In the genomic region with DNA sequence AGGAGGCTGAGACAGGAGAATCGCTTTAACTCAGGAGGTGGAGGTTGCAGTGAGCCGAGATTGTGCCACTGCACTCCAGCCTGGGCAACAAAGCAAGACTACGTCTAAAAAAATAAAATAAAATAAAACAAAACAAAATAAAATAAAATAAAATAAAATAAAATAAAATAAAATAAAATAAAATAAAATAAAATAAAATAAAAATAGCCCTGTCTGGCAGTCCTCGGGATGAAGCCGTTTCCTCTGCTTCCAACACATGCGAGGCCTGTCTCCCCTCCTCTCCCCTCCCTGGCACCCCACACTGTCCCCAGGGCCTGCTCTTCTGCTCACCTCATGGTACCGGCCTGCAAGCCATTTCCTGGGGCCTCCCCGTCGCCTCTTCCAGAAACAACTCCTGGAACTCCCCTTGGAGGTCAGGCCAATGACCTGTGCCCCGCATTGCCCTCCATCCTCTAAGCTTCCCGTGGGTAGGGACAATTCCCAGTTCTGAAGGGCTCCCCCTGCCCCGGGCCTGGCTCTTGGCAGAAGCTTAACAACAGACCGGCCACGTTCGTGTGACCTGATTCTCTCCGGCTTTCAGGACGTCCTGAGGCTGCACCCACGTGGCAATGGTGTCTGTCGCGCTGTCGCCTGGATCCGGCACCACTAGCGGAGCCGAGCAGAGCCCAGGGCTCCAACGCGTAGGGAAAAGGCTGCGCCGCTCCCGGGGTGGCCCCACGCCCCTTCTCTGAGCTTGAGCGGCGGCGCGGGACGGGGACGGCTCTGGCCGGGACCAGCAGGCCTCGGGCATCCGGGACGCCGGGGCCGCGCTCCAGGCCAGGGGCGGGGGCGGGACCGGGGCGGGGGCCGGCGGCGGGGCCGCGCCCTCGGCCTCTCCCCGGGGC, we compare ENCODE assay signal across 8 cellular contexts. TPM values are rescaled to one million over a fixed set of nuclear protein-coding genes. Genes with fewer than 3 reads are reported as not detected.
DNase-seq lines count a peak whose midpoint lies in the region; ATAC-seq, FAIRE-seq and TF ChIP-seq lines count a peak whose summit lies in the region.

No MANE protein-coding gene starts in this region.

- H2AFZ ChIP-seq in OCI-LY3 (ENCODE audit: low read depth, low read length), result peak overlapping the region; percentile 29

- peak overlapping the region; percentile 92 for H3K9ac ChIP-seq in OCI-LY3 (ENCODE audit: low read length)
- peak overlapping the region; percentile 70 for H3K9ac ChIP-seq in iPS-18a (ENCODE audit: low read length)

- peaks cover 57% of the 10 kb centered on the region for H3K79me2 ChIP-seq in OCI-LY3 (ENCODE audit: low read length)

- H3K4me2 ChIP-seq in OCI-LY3 (ENCODE audit: low read length), result peak overlapping the region; percentile 96

- 10 to 18% (median 15%) methylated on average over 33 to 54 of the region's 54 CpGs for WGBS in small intestine, 3 donors

- in situ Hi-C loops in astrocyte of the spinal cord (cut with HindIII; ENCODE audit: low sequenced_read_pairs), result no loop called here

- FAIRE-seq in small intestine (lab: Jason Lieb, UNC), result no peak

- H3K27ac ChIP-seq in OCI-LY3 (ENCODE audit: low read length), result peak overlapping the region; percentile 57
- H3K27ac ChIP-seq in iPS-18a (ENCODE audit: low read length), result no peak overlapping the region
- peak overlapping the region in 1 of 2 donors; percentile 62 for H3K27ac ChIP-seq in small intestine (ENCODE audit: low read depth in 1 of 2, low read length in 1 of 2)

- peak; percentile 33 for DNase-seq in activated naive CD4-positive, alpha-beta T cell treated with Interleukin-2 at 50 U/mL for 16 hours
- DNase-seq in activated naive CD4-positive, alpha-beta T cell treated with anti-CD3 and anti-CD28 coated beads, Interleukin-2, amount 50 U/mL, for 16 hours, result no peak
- DNase-seq in astrocyte of the spinal cord (ENCODE audit: low read depth, low spot score) (peak; percentile 38), small intestine (no peak), T1000 (lab: John Stamatoyannopoulos, UW) (no peak)

- H3K4me3 ChIP-seq in OCI-LY3 (ENCODE audit: low read length) (peak overlapping the region; percentile 92), astrocyte of the spinal cord (ENCODE audit: low read depth, low read length) (peak overlapping the region; percentile 54), iPS-18a (ENCODE audit: low read length) (peak overlapping the region; percentile 71), small intestine (ENCODE audit: low read depth in 1 of 2, low read length in 2 of 2) (peak overlapping the region; percentile 59 to 63)

- no peaks in the 10 kb centered on the region for H3K27me3 ChIP-seq in OCI-LY3 (ENCODE audit: low read depth, low read length)
- peaks cover 7% of the 10 kb centered on the region for H3K27me3 ChIP-seq in iPS-18a (ENCODE audit: control insufficient read depth, insufficient read depth, low read length)
- no peaks in the 10 kb centered on the region for H3K27me3 ChIP-seq in small intestine (ENCODE audit: control insufficient read depth in 2 of 2, insufficient read depth in 2 of 2, low read length in 2 of 2)

- H3K4me1 ChIP-seq in OCI-LY3 (ENCODE audit: low read length) (peaks cover 36% of the 10 kb centered on the region), iPS-18a (ENCODE audit: control insufficient read depth, low read depth, low read length) (no peaks in the 10 kb centered on the region), small intestine (ENCODE audit: control insufficient read depth in 2 of 2, insufficient read depth in 1 of 2, low read depth in 1 of 2, low read length in 1 of 2) (peaks cover 0 to 2% of the 10 kb centered on the region in 2 donors)

- TF ChIP-seq CTCF in OCI-LY3 (IDR thresholded peaks at IDR 0.05; ENCODE audit: low read depth, low read length) (no peak), astrocyte of the spinal cord (IDR thresholded peaks at IDR 0.05; ENCODE audit: low read depth, low read length) (no peak)

- H3K36me3 ChIP-seq in OCI-LY3 (replicated peaks; ENCODE audit: low read depth, low read length), result peaks cover 11% of the 10 kb centered on the region
- H3K36me3 ChIP-seq in iPS-18a (ENCODE audit: control insufficient read depth, low read depth, low read length), result no peaks in the 10 kb centered on the region
- no peaks in the 10 kb centered on the region for H3K36me3 ChIP-seq in small intestine (ENCODE audit: control insufficient read depth in 2 of 2, insufficient read depth in 2 of 2, low read length in 2 of 2)

- H3K9me3 ChIP-seq in OCI-LY3 (ENCODE audit: insufficient read depth, low read length), result no peaks in the 10 kb centered on the region
- no peaks in the 10 kb centered on the region for H3K9me3 ChIP-seq in iPS-18a (ENCODE audit: control insufficient read depth, low read depth, low read length)
- no peaks in the 10 kb centered on the region for H3K9me3 ChIP-seq in small intestine (ENCODE audit: control insufficient read depth, low read depth)

- ATAC-seq in HG02763 (IDR thresholded peaks at IDR 0.05; ENCODE audit: unreplicated experiment), result no peak

- H4K20me1 ChIP-seq in OCI-LY3 (ENCODE audit: insufficient read depth, low read length), result peaks cover 8% of the 10 kb centered on the region

RNA-seq across cellular contexts. Expression of a gene that starts 0.5 kb away (rescaled TPM):
- 10 to 100 TPM in 1 of 3 donors, 1 to 10 TPM in 1, under 1 TPM in 1; 0.45 to 16.5 (median 9.7) TPM for polyA plus RNA-seq in small intestine

Comparison
In these comparisons a context has a peak if more than half of its experiments do, and no peak if none do; other contexts are left out.
1. DNase-seq: peak in activated naive CD4-positive, alpha-beta T cell treated with Interleukin-2 at 50 U/mL for 16 hours (single experiment) and astrocyte of the spinal cord (single experiment); none in activated naive CD4-positive, alpha-beta T cell treated with anti-CD3 and anti-CD28 coated beads, Interleukin-2, amount 50 U/mL, for 16 hours (single experiment), small intestine (single experiment) and T1000 (single experiment).
2. Peak in every context shown above with its lines, with median percentiles within 50 percentile points of each other: H3K4me3 ChIP-seq.